In the genomic region with DNA sequence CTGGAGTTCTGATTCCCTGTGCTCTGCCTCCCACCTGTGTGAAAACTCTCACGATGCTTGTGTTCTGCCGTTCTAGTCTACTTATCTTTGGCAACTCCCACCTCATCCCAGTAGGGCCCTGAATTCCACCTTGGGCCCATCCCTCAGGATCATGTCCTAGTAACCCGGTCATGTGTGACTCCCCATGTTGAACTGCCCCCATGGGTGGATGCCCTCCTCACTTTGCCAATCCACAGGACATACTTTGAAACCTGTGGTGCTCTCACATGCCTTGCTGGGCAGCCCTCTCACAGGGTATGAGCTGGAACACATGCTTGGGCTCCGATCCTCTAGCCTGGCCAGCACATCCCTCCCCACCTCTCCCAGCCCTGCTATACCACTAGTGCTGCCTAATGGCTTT, we compare ENCODE assay signal across 36 cellular contexts.
"Had no signal": no experiment of that assay in that cellular context is flagged by ENCODE, and none has a peak within 500 bp of the region (broad histone marks: within the 10 kb centered on the region; RNA-seq: fewer than 3 reads in every experiment).

No MANE protein-coding gene starts in this region.

- DNase-seq: activated CD4-positive, alpha-beta memory T cell treated with anti-CD3 and anti-CD28 coated beads for 36 hours; activated CD4-positive, alpha-beta T cell treated with anti-CD3 and anti-CD28 coated beads for 1 hour; activated CD4-positive, alpha-beta T cell treated with anti-CD3 and anti-CD28 coated beads for 36 hours; activated CD4-positive, alpha-beta T cell treated with anti-CD3 and anti-CD28 coated beads for 48 hours; activated CD4-positive, alpha-beta T cell treated with anti-CD3 and anti-CD28 coated beads, Interleukin-2, amount 10 ng/mL, durations not matched to agents 7 days and 5 days; activated CD4-positive, CD25-positive, alpha-beta regulatory T cell; activated CD8-positive, alpha-beta memory T cell treated with anti-CD3 and anti-CD28 coated beads, Interleukin-2, amount 50 U/mL, for 4 hours; activated CD8-positive, alpha-beta T cell treated with anti-CD3 and anti-CD28 coated beads for 36 hours; activated effector memory CD4-positive, alpha-beta T cell treated with anti-CD3 and anti-CD28 coated beads, Interleukin-2, amount 50 U/mL, for 16 hours; activated gamma-delta T cell treated with Interleukin-2 at 50 U/mL for 16 hours; activated naive CD4-positive, alpha-beta T cell; activated naive CD4-positive, alpha-beta T cell treated with anti-CD3 and anti-CD28 coated beads for 36 hours; activated naive CD4-positive, alpha-beta T cell treated with anti-CD3 and anti-CD28 coated beads, Interleukin-2, amount 50 U/mL, for 16 hours; activated naive CD8-positive, alpha-beta T cell treated with anti-CD3 and anti-CD28 coated beads for 36 hours; activated T-cell treated with anti-CD3 and anti-CD28 coated beads for 4 hours; activated T-cell treated with anti-CD3 and anti-CD28 coated beads, Interleukin-2, amount 50 U/mL, for 1 hour; activated T-cell treated with anti-CD3 and anti-CD28 coated beads, Interleukin-2, amount 50 U/mL, for 4 hours; activated T-cell treated with anti-CD3 and anti-CD28 coated beads, Interleukin-2, amount 50 U/mL, for 72 hours; adrenal gland; amniotic stem cell; aorta; body of pancreas; brain microvascular endothelial cell; central memory CD4-positive, alpha-beta T cell; T-helper 2 cell; T-helper 9 cell had no signal

- H3K4me3 Mint-ChIP-seq: activated CD4-positive, alpha-beta memory T cell treated with anti-CD3 and anti-CD28 coated beads for 36 hours; activated CD4-positive, alpha-beta T cell treated with anti-CD3 and anti-CD28 coated beads for 36 hours; activated CD4-positive, alpha-beta T cell treated with anti-CD3 and anti-CD28 coated beads, Interleukin-2, amount 10 ng/mL, durations not matched to agents 7 days and 5 days; activated CD8-positive, alpha-beta T cell treated with anti-CD3 and anti-CD28 coated beads for 36 hours; activated naive CD4-positive, alpha-beta T cell treated with anti-CD3 and anti-CD28 coated beads for 36 hours; activated naive CD8-positive, alpha-beta T cell treated with anti-CD3 and anti-CD28 coated beads for 36 hours; activated T-cell treated with anti-CD3 and anti-CD28 coated beads, Interleukin-2, amount 50 U/mL, for 4 hours; activated T-cell treated with anti-CD3 and anti-CD28 coated beads, Interleukin-2, amount 50 U/mL, for 72 hours; activated T-helper 1 cell treated with anti-CD3 and anti-CD28 coated beads, Interleukin-12 subunit alpha, Interleukin-12 subunit beta, Interleukin-2, Interleukin-4 antibody, amounts not matched to agents 30 ng/mL and 10 ng/mL and 1 ng/mL, durations not matched to agents 14 hours and 24 hours and 36 hours; activated T-helper 17 cell treated with anti-CD3 and anti-CD28 coated beads, Interleukin-2, amount 50 U/mL, for 72 hours; T-helper 1 cell treated with Interleukin-12 subunit alpha and Interleukin-12 subunit beta and Interleukin-4 antibody, amounts not matched to agents 30 μg/mL and 1 μg/mL, for 36 hours; T-helper 2 cell treated with Interferon-gamma antibody and Interleukin-4, amounts not matched to agents 5 μg/mL and 100 μg/mL, for 36 hours had no signal

- H3K27me3 ChIP-seq: adrenal gland, body of pancreas, brain microvascular endothelial cell, breast epithelium had no signal

- FAIRE-seq: astrocyte, TTC549 had no signal

- H3K9me3 ChIP-seq: adrenal gland, body of pancreas had no signal

- H3K27ac ChIP-seq: adrenal gland, body of pancreas, brain microvascular endothelial cell, breast epithelium, VCaP had no signal

- H3K4me3 ChIP-seq: adrenal gland, body of pancreas, breast epithelium had no signal

- ATAC-seq: activated CD4-positive, alpha-beta T cell treated with anti-CD3 and anti-CD28 coated beads for 36 hours; activated CD4-positive, CD25-positive, alpha-beta regulatory T cell treated with anti-CD3 and anti-CD28 coated beads, Interleukin-2, amount 50 U/mL, for 24 hours; activated CD8-positive, alpha-beta T cell treated with anti-CD3 and anti-CD28 coated beads for 36 hours; activated naive CD4-positive, alpha-beta T cell treated with anti-CD3 and anti-CD28 coated beads, Interleukin-2, amount 50 U/mL, for 72 hours; activated T-cell treated with anti-CD3 and anti-CD28 coated beads, Interleukin-2, amount 50 U/mL, for 4 hours; activated T-cell treated with anti-CD3 and anti-CD28 coated beads, Interleukin-2, amount 50 U/mL, for 72 hours; activated T-helper 17 cell treated with anti-CD3 and anti-CD28 coated beads, Interleukin-2, amount 50 U/mL, for 72 hours; body of pancreas had no signal

- H3K36me3 ChIP-seq: adrenal gland, brain microvascular endothelial cell, breast epithelium had no signal

- H3K27ac Mint-ChIP-seq: activated CD4-positive, alpha-beta memory T cell treated with anti-CD3 and anti-CD28 coated beads for 36 hours; activated CD4-positive, alpha-beta T cell treated with anti-CD3 and anti-CD28 coated beads for 36 hours; activated CD4-positive, alpha-beta T cell treated with anti-CD3 and anti-CD28 coated beads, Interleukin-2, amount 10 ng/mL, durations not matched to agents 7 days and 5 days; activated CD8-positive, alpha-beta T cell treated with anti-CD3 and anti-CD28 coated beads for 36 hours; activated naive CD4-positive, alpha-beta T cell treated with anti-CD3 and anti-CD28 coated beads for 36 hours; activated naive CD4-positive, alpha-beta T cell treated with anti-CD3 and anti-CD28 coated beads, Interleukin-2, amount 50 U/mL, for 72 hours; activated naive CD8-positive, alpha-beta T cell treated with anti-CD3 and anti-CD28 coated beads for 36 hours; activated T-cell treated with anti-CD3 and anti-CD28 coated beads, Interleukin-2, amount 50 U/mL, for 72 hours; activated T-helper 1 cell treated with anti-CD3 and anti-CD28 coated beads, Interleukin-12 subunit alpha, Interleukin-12 subunit beta, Interleukin-2, Interleukin-4 antibody, amounts not matched to agents 30 ng/mL and 10 ng/mL and 1 ng/mL, durations not matched to agents 14 hours and 24 hours and 36 hours; activated T-helper 17 cell treated with anti-CD3 and anti-CD28 coated beads, Interleukin-2, amount 50 U/mL, for 72 hours; T-helper 1 cell treated with Interleukin-12 subunit alpha and Interleukin-12 subunit beta and Interleukin-4 antibody, amounts not matched to agents 30 μg/mL and 1 μg/mL, for 36 hours; T-helper 2 cell treated with Interferon-gamma antibody and Interleukin-4, amounts not matched to agents 5 μg/mL and 100 μg/mL, for 36 hours had no signal
